ENCODE assay signal across 12 cellular contexts in the genomic region with DNA sequence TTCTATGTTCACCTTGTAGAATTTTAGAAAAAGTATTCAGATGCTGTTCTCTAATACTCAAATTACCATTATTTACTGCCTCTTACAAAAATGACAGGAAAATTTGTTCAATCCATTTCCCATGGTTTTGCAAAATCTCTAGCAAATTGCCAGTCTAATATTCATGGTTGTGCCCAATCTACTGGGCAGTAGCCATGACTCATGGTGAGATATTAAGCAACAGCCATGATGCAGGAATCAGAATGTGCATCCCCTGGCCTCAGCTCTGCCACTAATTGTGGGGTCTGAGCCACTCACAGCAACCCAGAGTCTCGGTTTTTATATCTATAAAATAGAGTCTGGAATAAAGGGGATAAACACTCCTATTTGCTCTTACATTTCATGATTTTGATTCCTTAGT.
"Had no signal": no experiment of that assay in that cellular context is flagged by ENCODE, and none has a peak within 500 bp of the region (broad histone marks: within the 10 kb centered on the region; RNA-seq: fewer than 3 reads in every experiment).

No MANE protein-coding gene starts in this region.

- H3K4me1 ChIP-seq: left ventricle myocardium inferior, parathyroid adenoma had no signal

- H3K27me3 ChIP-seq: neutrophil had no signal

- ATAC-seq: naive thymus-derived CD8-positive, alpha-beta T cell; stimulated activated effector memory CD8-positive, alpha-beta T cell treated with anti-CD3 and anti-CD28 coated beads, Interleukin-12 subunit alpha, Interleukin-12 subunit beta, amount 100 ng/mL, for 72 hours had no signal

- H3K36me3 ChIP-seq: left ventricle myocardium inferior, neutrophil had no signal

- DNase-seq: activated CD4-positive, CD25-positive, alpha-beta regulatory T cell treated with anti-CD3 and anti-CD28 coated beads, Interleukin-2, amount 50 U/mL, for 72 hours; activated naive CD4-positive, alpha-beta T cell treated with Interleukin-2 at 50 U/mL for 16 hours; activated T-cell treated with anti-CD3 and anti-CD28 coated beads for 4 hours; aorta; hippocampal formation; kidney; left ventricle myocardium inferior; naive thymus-derived CD8-positive, alpha-beta T cell; T-helper 9 cell had no signal

- H3K27ac ChIP-seq: left ventricle myocardium inferior, neutrophil, parathyroid adenoma had no signal

- H3K9me3 ChIP-seq: neutrophil had no signal

- H3K4me3 ChIP-seq: left ventricle myocardium inferior had no signal
